ENCODE assay signal across 27 cellular contexts in genomic region chr9:121678501-121679022, GRCh38. TPM values are rescaled to one million over a fixed set of nuclear protein-coding genes. Genes with fewer than 3 reads are reported as not detected.
"Had no signal": no experiment of that assay in that cellular context is flagged by ENCODE, and none has a peak within 500 bp of the region (broad histone marks: within the 10 kb centered on the region; RNA-seq: fewer than 3 reads in every experiment).

No MANE protein-coding gene starts in this region.

- H3K9me3 ChIP-seq: heart left ventricle, mucosa of descending colon, suprapubic skin, thoracic aorta, tibial artery, upper lobe of right lung had no signal

- ATAC-seq: heart left ventricle; left colon; left ventricle myocardium superior; mucosa of descending colon; naive thymus-derived CD4-positive, alpha-beta T cell; natural killer cell treated with Interleukin-12 subunit alpha and Interleukin-12 subunit beta and Interleukin-15 and Interleukin-18, amount 100 ng/mL, for 72 hours; right cardiac atrium; sciatic nerve; stimulated activated effector memory CD8-positive, alpha-beta T cell treated with anti-CD3 and anti-CD28 coated beads, Interleukin-12 subunit alpha, Interleukin-12 subunit beta, amount 100 ng/mL, for 72 hours had no signal

- H3K9me3 Mint-ChIP-seq: natural killer cell treated with Interleukin-12 subunit alpha and Interleukin-12 subunit beta and Interleukin-15 and Interleukin-18, amount 100 ng/mL, for 72 hours; stimulated activated effector memory CD8-positive, alpha-beta T cell treated with anti-CD3 and anti-CD28 coated beads, Interleukin-12 subunit alpha, Interleukin-12 subunit beta, amount 100 ng/mL, for 72 hours; stimulated activated naive CD8-positive, alpha-beta T cell treated with anti-CD3 and anti-CD28 coated beads, Interleukin-15, Interleukin-2, amounts not matched to agents 100 ng/mL and 50 ng/mL, for 24 hours had no signal

- H3K79me2 ChIP-seq: parathyroid adenoma had no signal

- FAIRE-seq: keratinocyte, urothelium cell line had no signal

- H3K27me3 Mint-ChIP-seq: progenitor cell of endocrine pancreas had no signal

- H3K27ac ChIP-seq: heart left ventricle, parathyroid adenoma, skin epidermis, suprapubic skin, thoracic aorta, tibial artery, upper lobe of right lung had no signal

- H3K36me3 Mint-ChIP-seq: naive thymus-derived CD4-positive, alpha-beta T cell; natural killer cell treated with Interleukin-12 subunit alpha and Interleukin-12 subunit beta and Interleukin-15 and Interleukin-18, amount 100 ng/mL, for 72 hours; stimulated activated effector memory CD8-positive, alpha-beta T cell treated with anti-CD3 and anti-CD28 coated beads, Interleukin-12 subunit alpha, Interleukin-12 subunit beta, amount 100 ng/mL, for 72 hours had no signal

- H3K27ac Mint-ChIP-seq: naive thymus-derived CD4-positive, alpha-beta T cell; natural killer cell treated with Interleukin-12 subunit alpha and Interleukin-12 subunit beta and Interleukin-15 and Interleukin-18, amount 100 ng/mL, for 72 hours; stimulated activated effector memory CD8-positive, alpha-beta T cell treated with anti-CD3 and anti-CD28 coated beads, Interleukin-12 subunit alpha, Interleukin-12 subunit beta, amount 100 ng/mL, for 72 hours; stimulated activated naive CD8-positive, alpha-beta T cell treated with anti-CD3 and anti-CD28 coated beads, Interleukin-15, Interleukin-2, amounts not matched to agents 100 ng/mL and 50 ng/mL, for 24 hours had no signal

- H3K4me1 ChIP-seq: parathyroid adenoma, upper lobe of right lung had no signal

- H3K27me3 ChIP-seq: heart left ventricle, suprapubic skin, tibial artery, upper lobe of right lung had no signal

- H3K4me3 Mint-ChIP-seq: naive thymus-derived CD4-positive, alpha-beta T cell; natural killer cell treated with Interleukin-12 subunit alpha and Interleukin-12 subunit beta and Interleukin-15 and Interleukin-18, amount 100 ng/mL, for 72 hours; stimulated activated effector memory CD8-positive, alpha-beta T cell treated with anti-CD3 and anti-CD28 coated beads, Interleukin-12 subunit alpha, Interleukin-12 subunit beta, amount 100 ng/mL, for 72 hours; stimulated activated naive CD8-positive, alpha-beta T cell treated with anti-CD3 and anti-CD28 coated beads, Interleukin-15, Interleukin-2, amounts not matched to agents 100 ng/mL and 50 ng/mL, for 24 hours had no signal

- H3K9ac ChIP-seq: parathyroid adenoma had no signal

- H3K4me1 Mint-ChIP-seq: stimulated activated effector memory CD8-positive, alpha-beta T cell treated with anti-CD3 and anti-CD28 coated beads, Interleukin-12 subunit alpha, Interleukin-12 subunit beta, amount 100 ng/mL, for 72 hours had no signal

- H2AFZ ChIP-seq: parathyroid adenoma had no signal

- DNase-seq: glutamatergic neuron; left colon; left ventricle myocardium superior; mesendoderm; midbrain; naive thymus-derived CD4-positive, alpha-beta T cell; nucleus accumbens; right cardiac atrium; stimulated activated CD4-positive, alpha-beta T cell treated with anti-CD3 and anti-CD28 coated beads, Interleukin-4, amount 100 ng/mL, for 24 hours; stimulated activated naive CD4-positive, alpha-beta T cell; tibial artery; trophoblast cell; upper lobe of right lung had no signal

- H3K4me3 ChIP-seq: heart left ventricle, lung, mucosa of descending colon, skin epidermis, suprapubic skin, thoracic aorta, tibial artery, upper lobe of right lung had no signal

RNA-seq across cellular contexts. Expression of gene DAB2IP, which starts 27.1 kb away (rescaled TPM):
- polyA plus RNA-seq: naive thymus-derived CD4-positive, alpha-beta T cell had no signal
